15 cellular contexts compared by ENCODE assay signal in the genomic region with DNA sequence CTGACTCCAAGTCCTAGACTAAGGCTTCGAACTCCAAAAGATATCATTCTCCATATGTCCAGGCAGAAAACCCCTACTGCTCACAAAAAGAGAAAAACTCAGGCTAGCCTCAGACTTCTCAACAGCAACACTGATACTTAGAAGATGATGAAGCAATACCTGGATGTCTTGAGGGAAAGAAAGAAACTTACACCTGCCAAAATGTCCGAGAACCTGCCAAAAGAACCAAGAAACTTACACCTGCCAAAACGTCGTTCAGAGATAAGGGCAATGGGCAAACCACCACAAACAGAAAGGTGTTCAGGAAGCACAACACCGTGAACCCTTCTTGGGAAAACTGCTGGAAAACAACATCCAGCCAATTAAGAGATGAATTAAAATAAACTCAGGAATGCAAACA. TPM values are rescaled to one million over a fixed set of nuclear protein-coding genes. Genes with fewer than 3 reads are reported as not detected.
A peak's percentile ranks its signal among the peaks of the same experiment; 100 is the strongest.
DNase-seq lines count a peak whose midpoint lies in the region; ATAC-seq and TF ChIP-seq lines count a peak whose summit lies in the region.
"Had no signal": no experiment of that assay in that cellular context is flagged by ENCODE, and none has a peak within 500 bp of the region (broad histone marks: within the 10 kb centered on the region; RNA-seq: fewer than 3 reads in every experiment).

No MANE protein-coding gene starts in this region.

- no peaks in the 10 kb centered on the region for H4K20me1 ChIP-seq in MM.1S (ENCODE audit: insufficient read depth, low read length)

- no peak for TF ChIP-seq CTCF in MM.1S (IDR thresholded peaks at IDR 0.05; ENCODE audit: low read length)
- TF ChIP-seq CTCF in body of pancreas (IDR thresholded peaks at IDR 0.05) = no peak
- no peak for TF ChIP-seq CTCF in left lung (IDR thresholded peaks at IDR 0.05)

- no peaks in the 10 kb centered on the region for H3K79me2 ChIP-seq in MM.1S (ENCODE audit: low read length)

- peak overlapping the region; percentile 47 for H3K4me2 ChIP-seq in MM.1S (ENCODE audit: low read depth, low read length)
- H3K4me2 ChIP-seq: A549 had no signal

- H3K4me1 ChIP-seq in MM.1S (ENCODE audit: low read length) (peaks cover 8% of the 10 kb centered on the region), body of pancreas (peaks cover 17% of the 10 kb centered on the region), left lung (peaks cover 0 to 10% of the 10 kb centered on the region in 2 donors)

- H3K27ac ChIP-seq in MM.1S (ENCODE audit: low read length) (peak overlapping the region; percentile 44; the same call in 1 of the 2 replicates), body of pancreas (peak overlapping the region in 2 of 4 donors; percentile 6 to 23), left lung (no peak overlapping the region)
- H3K27ac ChIP-seq: A549, HL-60 had no signal

- H3K27me3 ChIP-seq in MM.1S (replicated peaks; ENCODE audit: insufficient read depth, low read length) (no peaks in the 10 kb centered on the region), body of pancreas (no peaks in the 10 kb centered on the region), left lung (no peaks in the 10 kb centered on the region)

- no peak for TF ChIP-seq POLR2A in body of pancreas (IDR thresholded peaks at IDR 0.05)

- intact Hi-C loops in body of pancreas (cut with DNase I) (no loop called here), left lung (cut with DNase I) (no loop called here)

- DNase-seq in MM.1S (peak; percentile 57), body of pancreas (peak in 3 of 4 donors; percentile 32 to 52 (median 35)), left lung (no peak), RKO (ENCODE audit: low spot score) (no peak), NCI-H1417 (lab: John Stamatoyannopoulos, UW) (no peak)
- DNase-seq: CD8-positive, alpha-beta T cell; COR-L47; DMS153; DND-41; GF-D8; HCEC 1CT; HFFc6 had no signal

- no peaks in the 10 kb centered on the region for H3K9me2 ChIP-seq in MM.1S (replicated peaks; ENCODE audit: insufficient read depth, low read length)

- H3K9me3 ChIP-seq in MM.1S (replicated peaks; ENCODE audit: insufficient read depth, low read length) (no peaks in the 10 kb centered on the region), body of pancreas (no peaks in the 10 kb centered on the region), left lung (no peaks in the 10 kb centered on the region)
- H3K9me3 ChIP-seq: A549 had no signal

- peak overlapping the region; percentile 27; the same call in 1 of the 2 replicates for H3K4me3 ChIP-seq in MM.1S (ENCODE audit: low read length)
- H3K4me3 ChIP-seq in body of pancreas = no peak overlapping the region
- H3K4me3 ChIP-seq in left lung = no peak overlapping the region
- H3K4me3 ChIP-seq: A549 had no signal

- H3K36me3 ChIP-seq in MM.1S (replicated peaks; ENCODE audit: insufficient read depth, low read length) = no peaks in the 10 kb centered on the region
- H3K36me3 ChIP-seq in body of pancreas (replicated peaks in 1 of 2; ENCODE audit: insufficient read depth in 1 of 2, low read depth in 2 of 2) = no peaks in the 10 kb centered on the region
- no peaks in the 10 kb centered on the region for H3K36me3 ChIP-seq in left lung

- WGBS in body of pancreas, 2 donors = 19 to 26% methylated on average over 5 of the region's 5 CpGs

- H3K9ac ChIP-seq in MM.1S (ENCODE audit: low read length) = no peak overlapping the region

- peaks cover 8% of the 10 kb centered on the region; the same call in 1 of the 2 replicates for H3F3A ChIP-seq in MM.1S (ENCODE audit: insufficient read depth, low read length)

- 0 out of 2 replicates have a peak overlapping the region, but pooled peaks have one; percentile 43 for H2AFZ ChIP-seq in MM.1S (ENCODE audit: low read length)

- ATAC-seq in body of pancreas (peak; percentile 70), left lung (peak; percentile 29), HG03025 (IDR thresholded peaks at IDR 0.05; ENCODE audit: low FRiP score, unreplicated experiment) (no peak)
- ATAC-seq: A549; CD8-positive, alpha-beta T cell had no signal

RNA-seq across cellular contexts. Expression of a gene that starts 15.3 kb away (rescaled TPM):
- total RNA-seq in body of pancreas (10 to 100 TPM; 34.6 to 54.7 TPM), left lung (100 to 1,000 TPM in 1 of 2 donors, 10 to 100 TPM in 1; 80.5 to 195 TPM)

Comparison
In these comparisons a context has a peak if more than half of its experiments do, and no peak if none do; other contexts are left out.
1. DNase-seq: peak in MM.1S (single experiment) and body of pancreas (3 of 4); none in left lung (0 of 2), RKO (single experiment) and NCI-H1417 (0 of 3).